Comparison of ENCODE assay signal across 8 cellular contexts in the genomic region with DNA sequence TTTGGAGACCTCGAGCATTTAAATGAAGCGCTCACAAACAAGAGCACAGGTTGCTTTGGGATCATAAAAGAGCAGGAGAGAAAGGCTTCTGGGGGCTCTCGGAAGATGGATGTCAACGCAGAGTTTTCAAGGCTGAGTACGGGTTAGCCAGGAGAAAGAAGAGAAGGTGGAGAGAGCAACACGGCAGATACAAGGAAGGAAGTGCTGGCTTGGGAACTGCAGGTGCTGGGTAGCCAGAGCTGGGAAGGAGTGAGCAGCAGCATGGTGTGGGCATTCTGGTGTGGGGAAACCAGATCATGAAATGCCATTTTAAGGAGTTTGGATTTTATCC. TPM values are rescaled to one million over a fixed set of nuclear protein-coding genes. Genes with fewer than 3 reads are reported as not detected.
DNase-seq lines count a peak whose midpoint lies in the region; ATAC-seq, FAIRE-seq and TF ChIP-seq lines count a peak whose summit lies in the region.

No MANE protein-coding gene starts in this region.

- intact Hi-C loops in CD4-positive, alpha-beta memory T cell (cut with micrococcal nuclease): loop anchor here (2.0 kb wide), 1 partner anchor 182 kb away; a partner anchor contains a TSS

- H2AFZ ChIP-seq in H1 (ENCODE audit: low read length): peak overlapping the region; percentile 84; the same call in 1 of the 2 replicates

- H4K20me1 ChIP-seq in H1 (replicated peaks in 1 of 2; ENCODE audit: control insufficient read depth in 1 of 2, insufficient read depth in 2 of 2, low read length in 2 of 2): peaks cover 0 to 6% of the 10 kb centered on the region in 2 experiments

- no peak overlapping the region for H2BK120ac ChIP-seq in H1 (replicated peaks; ENCODE audit: low read depth, low read length)

- TF ChIP-seq RAD21 in H1 (IDR thresholded peaks at IDR 0.05 in 1 of 2, conservative IDR thresholded peaks at IDR 0.05 in 1 of 2; ENCODE audit: low read depth in 2 of 2, low read length in 2 of 2): no peak

- no peak for TF ChIP-seq POLR2A in H1 (IDR thresholded peaks at IDR 0.05; ENCODE audit: control extremely low read depth in 1 of 2, low read depth in 2 of 2, low read length in 2 of 2)

- peaks cover 0 to 8% of the 10 kb centered on the region in 2 experiments; a peak in 2 of 4 replicates for H3K79me2 ChIP-seq in H1 (ENCODE audit: control insufficient read depth in 1 of 2, insufficient read depth in 2 of 2, low read length in 2 of 2)

- peak overlapping the region; percentile 87; the same call in 1 of the 2 replicates for H4K8ac ChIP-seq in H1 (ENCODE audit: extremely low read depth, insufficient read depth, low read length)

- peak overlapping the region; percentile 91 for H4K91ac ChIP-seq in H1 (replicated peaks; ENCODE audit: insufficient read length, low read length)

- no peaks in the 10 kb centered on the region for H3K27me3 Mint-ChIP-seq in CD4-positive, alpha-beta memory T cell
- H3K27me3 Mint-ChIP-seq in neural crest cell (ENCODE audit: low read depth): no peaks in the 10 kb centered on the region

- H3K4me3 Mint-ChIP-seq in CD4-positive, alpha-beta memory T cell: peak overlapping the region; percentile 84 to 99 (median 95)
- peak overlapping the region; percentile 90 for H3K4me3 Mint-ChIP-seq in neural crest cell

- H3K23ac ChIP-seq in H1 (ENCODE audit: insufficient read length): no peak overlapping the region

- H3K23me2 ChIP-seq in H1 (ENCODE audit: low read depth, low read length): peaks cover 11% of the 10 kb centered on the region

- no peaks in the 10 kb centered on the region for H3K27me3 ChIP-seq in CD4-positive, alpha-beta memory T cell (ENCODE audit: insufficient read depth, low read length)
- H3K27me3 ChIP-seq in H1 (replicated peaks in 1 of 4; ENCODE audit: control insufficient read depth in 3 of 4, extremely low read depth in 1 of 4, insufficient read depth in 3 of 4, low read length in 3 of 4): no peaks in the 10 kb centered on the region

- 3% methylated on average over 6 of the region's 6 CpGs; no CpG with 5 or more reads in 1 of the 2 experiments for WGBS in H1 (ENCODE audit: extremely low coverage in 1 of 2, insufficient coverage in 1 of 2, insufficient read length in 1 of 2, insufficient replicate concordance in 2 of 2, low coverage in 1 of 2, low lambda C conversion rate in 2 of 2, missing lambda C conversion rate in 1 of 2), 2 experiments

- no peak overlapping the region for H3K4ac ChIP-seq in H1 (replicated peaks; ENCODE audit: insufficient read length, low read depth, low read length)

- ATAC-seq in esophagus mucosa: no peak
- no peak for ATAC-seq in GM18498 (IDR thresholded peaks at IDR 0.05; ENCODE audit: unreplicated experiment)

- H3K4me3 ChIP-seq in CD4-positive, alpha-beta memory T cell (ENCODE audit: low read length in 2 of 2): peak overlapping the region; percentile 62 to 87
- H3K4me3 ChIP-seq in H1 (ENCODE audit: extremely low read depth in 1 of 4, insufficient read depth in 2 of 4, low read depth in 3 of 4, low read length in 4 of 4): peak overlapping the region; percentile 63 to 92 (median 88)

- H2BK15ac ChIP-seq in H1 (ENCODE audit: low read length): no peak overlapping the region

- FAIRE-seq in H1 (lab: Jason Lieb, UNC): no peak

- H3K36me3 Mint-ChIP-seq in CD4-positive, alpha-beta memory T cell: peaks cover 0 to 11% of the 10 kb centered on the region in 2 donors
- no peaks in the 10 kb centered on the region for H3K36me3 Mint-ChIP-seq in neural crest cell (ENCODE audit: low read depth)

- H3K9ac ChIP-seq in H1 (replicated peaks in 1 of 4; ENCODE audit: extremely low read depth in 1 of 4, low read depth in 3 of 4, low read length in 3 of 4): peak overlapping the region in 3 of 4 experiments; percentile 68 to 71 (median 70); a peak in 6 of 7 replicates

- H3K56ac ChIP-seq in H1 (replicated peaks; ENCODE audit: insufficient read length, low read depth, low read length): peak overlapping the region; percentile 13

- H3K9me3 Mint-ChIP-seq in CD4-positive, alpha-beta memory T cell: no peaks in the 10 kb centered on the region
- H3K9me3 Mint-ChIP-seq in neural crest cell: no peaks in the 10 kb centered on the region

- H3K4me1 ChIP-seq in CD4-positive, alpha-beta memory T cell (ENCODE audit: insufficient read depth, low read length): peaks cover 33% of the 10 kb centered on the region
- no peaks in the 10 kb centered on the region; a peak in 1 of 7 replicates for H3K4me1 ChIP-seq in H1 (replicated peaks in 1 of 4; ENCODE audit: control insufficient read depth in 3 of 4, insufficient read depth in 4 of 4, low read length in 3 of 4)

- H2BK20ac ChIP-seq in H1 (ENCODE audit: low read length): no peak overlapping the region

- 0 out of 2 replicates have a peak overlapping the region, but pooled peaks have one; percentile 23 for H2BK12ac ChIP-seq in H1 (ENCODE audit: low read depth, low read length)

- no peaks in the 10 kb centered on the region for H3K36me3 ChIP-seq in CD4-positive, alpha-beta memory T cell (ENCODE audit: insufficient read depth, low read length)
- H3K36me3 ChIP-seq in H1 (ENCODE audit: control insufficient read depth in 2 of 4, insufficient read depth in 4 of 4, low read length in 3 of 4): no peaks in the 10 kb centered on the region

- CTCF ChIA-PET in CD4-positive, alpha-beta memory T cell (lab: Charles Lee; ENCODE audit: partially characterized antibody): no interaction called here
- CTCF ChIA-PET in H1 (lab: Charles Lee; ENCODE audit: partially characterized antibody): interaction anchor here (0.7 kb wide), 1 partner anchor 10 kb away, joined by 3 read pairs; no protein-coding TSS in a partner anchor

- peak overlapping the region; percentile 73 for H2BK5ac ChIP-seq in H1 (ENCODE audit: low read depth, low read length)

- H2AK5ac ChIP-seq in H1 (ENCODE audit: low read depth, low read length): no peak overlapping the region

- TF ChIP-seq CTCF in H1 (IDR thresholded peaks at IDR 0.05; ENCODE audit: control extremely low read depth in 1 of 3, insufficient read depth in 1 of 3, low read depth in 1 of 3, low read length in 3 of 3) (no peak), neural crest cell (conservative IDR thresholded peaks at IDR 0.05) (no peak)

- POLR2A ChIA-PET in CD4-positive, alpha-beta memory T cell (lab: Charles Lee; ENCODE audit: partially characterized antibody): interaction anchor here (4.0 to 4.4 kb wide), 2 partner anchors 12 to 24 kb away, joined by 33 to 78 read pairs; a partner anchor contains a TSS
- POLR2A ChIA-PET in H1 (lab: Charles Lee; ENCODE audit: partially characterized antibody): interaction anchor here (1.4 kb wide), 1 partner anchor 54 kb away, joined by 3 read pairs; a partner anchor contains a TSS

- H3K9me3 ChIP-seq in CD4-positive, alpha-beta memory T cell (ENCODE audit: control insufficient read depth in 1 of 2, low read length in 2 of 2): no peaks in the 10 kb centered on the region
- no peaks in the 10 kb centered on the region for H3K9me3 ChIP-seq in H1 (ENCODE audit: insufficient read depth in 2 of 2, low read depth in 1 of 2, low read length in 1 of 2)

- H4K5ac ChIP-seq in H1 (ENCODE audit: insufficient read length, low read depth, low read length): peak overlapping the region; percentile 63

- H3K4me2 ChIP-seq in H1 (ENCODE audit: insufficient read depth in 1 of 2, low read depth in 2 of 2, low read length in 2 of 2): peak overlapping the region; percentile 95 to 99

- DNase-seq in CD4-positive, alpha-beta memory T cell: peak in 1 of 5 donors; percentile 15
- peak; percentile 72 for DNase-seq in NCI-H345 treated with DMSO at 0.1 percent for 48 hours (lab: John Stamatoyannopoulos, UW; ENCODE audit: unreplicated experiment)
- no peak for DNase-seq in H1 (ENCODE audit: low read depth in 1 of 2, low spot score in 2 of 2)
- DNase-seq in neural crest cell (ENCODE audit: low read depth, low spot score): no peak
- DNase-seq in COLO668 (lab: John Stamatoyannopoulos, UW; ENCODE audit: unreplicated experiment): no peak
- DNase-seq in stimulated activated CD8-positive, alpha-beta memory T cell treated with anti-CD3 and anti-CD28 coated beads, Interleukin-4, amount 100 ng/mL, for 48 hours: no peak

- TF ChIP-seq EP300 in H1 (IDR thresholded peaks at IDR 0.05; ENCODE audit: borderline replicate concordance in 1 of 2, low read depth in 2 of 2, low read length in 2 of 2): no peak

- no peaks in the 10 kb centered on the region for H3K79me1 ChIP-seq in H1 (ENCODE audit: low read depth, low read length)

- no peak overlapping the region for H3K14ac ChIP-seq in H1 (ENCODE audit: insufficient read length)

- H3K18ac ChIP-seq in H1 (ENCODE audit: extremely low read depth, low read length): no peak overlapping the region

- peak overlapping the region; percentile 86 to 98 (median 92) for H3K27ac Mint-ChIP-seq in CD4-positive, alpha-beta memory T cell
- H3K27ac Mint-ChIP-seq in neural crest cell (ENCODE audit: unreplicated experiment): peak overlapping the region; percentile 36

- H3K4me1 Mint-ChIP-seq in CD4-positive, alpha-beta memory T cell: peaks cover 21 to 47% (median 28%) of the 10 kb centered on the region in 4 donors
- peaks cover 24% of the 10 kb centered on the region for H3K4me1 Mint-ChIP-seq in neural crest cell

- H3K27ac ChIP-seq in CD4-positive, alpha-beta memory T cell (ENCODE audit: low read depth, low read length): peak overlapping the region; percentile 75
- peak overlapping the region; percentile 39; the same call in 1 of the 2 replicates for H3K27ac ChIP-seq in H1 (ENCODE audit: low read depth, low read length)

RNA-seq across cellular contexts. Expression of a gene that starts 0.6 kb away (rescaled TPM):
- total RNA-seq in CD4-positive, alpha-beta memory T cell: 10 to 100 TPM; 64.0 to 69.6 TPM
- 10 to 100 TPM; 13.2 to 26.5 TPM for polyA plus RNA-seq in CD4-positive, alpha-beta memory T cell
- 18.2 and 21.9 TPM in 2 replicates for total RNA-seq in H1 (2021; fragmentation: NEBNext Ultra II Directional; extraction: Animal tissue kit (Norgen Biotek cat#: 25700))
- 9.3 and 11.9 TPM in 2 replicates for polyA plus RNA-seq in H1 (2011; rRNA removed)
- 8.9 TPM for polyA plus RNA-seq in H1 (2011; cell fraction: cytosol; rRNA removed)
- 21.4 TPM for polyA plus RNA-seq in H1 (2011; cell fraction: nucleus; rRNA removed)
- 9.6 to 11.8 TPM (median 10.5 TPM) in 4 replicates for polyA plus RNA-seq in H1 (2012, experiment 1 of 2)
- 5.3 TPM for polyA plus RNA-seq in H1 (2012, experiment 2 of 2)
- 11.9 TPM for polyA plus RNA-seq in H1 (2013, experiment 1 of 2)
- polyA plus RNA-seq in H1 (2013, experiment 2 of 2): 11.6 TPM
- 21.2 and 25.5 TPM in 2 replicates for polyA minus RNA-seq in H1 (2011; rRNA and poly(A)+ RNA removed)
- 11.8 TPM for polyA minus RNA-seq in H1 (2011; cell fraction: cytosol; rRNA and poly(A)+ RNA removed)
- 20.8 TPM for polyA minus RNA-seq in H1 (2011; cell fraction: nucleus; rRNA and poly(A)+ RNA removed)
- total RNA-seq in neural crest cell (30.2 and 31.7 TPM in 2 replicates), esophagus mucosa (18.0 TPM)

RNA-seq across cellular contexts. Expression of a gene that starts 12.4 kb away (rescaled TPM):
- 10 to 100 TPM; 60.0 to 60.2 TPM for total RNA-seq in CD4-positive, alpha-beta memory T cell
- polyA plus RNA-seq in CD4-positive, alpha-beta memory T cell: 100 to 1,000 TPM in 1 of 2 donors, 10 to 100 TPM in 1; 98.6 to 120 TPM
- 24.4 and 24.7 TPM in 2 replicates for total RNA-seq in H1 (2021; fragmentation: NEBNext Ultra II Directional; extraction: Animal tissue kit (Norgen Biotek cat#: 25700))
- polyA plus RNA-seq in H1 (2011; rRNA removed): 3.1 and 3.3 TPM in 2 replicates
- 4.1 TPM for polyA plus RNA-seq in H1 (2011; cell fraction: cytosol; rRNA removed)
- 1.8 TPM for polyA plus RNA-seq in H1 (2011; cell fraction: nucleus; rRNA removed)
- 8.1 to 12.4 TPM (median 10.5 TPM) in 4 replicates for polyA plus RNA-seq in H1 (2012, experiment 1 of 2)
- 0.67 TPM for polyA plus RNA-seq in H1 (2012, experiment 2 of 2)
- polyA plus RNA-seq in H1 (2013, experiment 1 of 2): 17.3 TPM
- polyA plus RNA-seq in H1 (2013, experiment 2 of 2): 17.4 TPM
- 4.8 and 10.3 TPM in 2 replicates for polyA minus RNA-seq in H1 (2011; rRNA and poly(A)+ RNA removed)
- polyA minus RNA-seq in H1 (2011; cell fraction: cytosol; rRNA and poly(A)+ RNA removed): 9.0 TPM
- 5.0 TPM for polyA minus RNA-seq in H1 (2011; cell fraction: nucleus; rRNA and poly(A)+ RNA removed)
- 50.0 and 52.5 TPM in 2 replicates for total RNA-seq in neural crest cell
- total RNA-seq in esophagus mucosa: 41.4 TPM

RNA-seq across cellular contexts. Expression of a gene that starts 53.8 kb away (rescaled TPM):
- 10 to 100 TPM; 76.0 to 87.7 TPM for total RNA-seq in CD4-positive, alpha-beta memory T cell
- 10 to 100 TPM in 1 of 2 donors, 1 to 10 TPM in 1; 7.4 to 21.5 TPM for polyA plus RNA-seq in CD4-positive, alpha-beta memory T cell
- 48.2 and 66.0 TPM in 2 replicates for total RNA-seq in H1 (2021; fragmentation: NEBNext Ultra II Directional; extraction: Animal tissue kit (Norgen Biotek cat#: 25700))
- polyA plus RNA-seq in H1 (2011; rRNA removed): 58.4 and 81.0 TPM in 2 replicates
- polyA plus RNA-seq in H1 (2011; cell fraction: cytosol; rRNA removed): 85.5 TPM
- 129 TPM for polyA plus RNA-seq in H1 (2011; cell fraction: nucleus; rRNA removed)
- 25.9 to 43.4 TPM (median 32.7 TPM) in 4 replicates for polyA plus RNA-seq in H1 (2012, experiment 1 of 2)
- 16.8 TPM for polyA plus RNA-seq in H1 (2012, experiment 2 of 2)
- polyA plus RNA-seq in H1 (2013, experiment 1 of 2): 26.5 TPM
- polyA plus RNA-seq in H1 (2013, experiment 2 of 2): 30.8 TPM
- polyA minus RNA-seq in H1 (2011; rRNA and poly(A)+ RNA removed): 215 and 248 TPM in 2 replicates
- 56.8 TPM for polyA minus RNA-seq in H1 (2011; cell fraction: cytosol; rRNA and poly(A)+ RNA removed)
- polyA minus RNA-seq in H1 (2011; cell fraction: nucleus; rRNA and poly(A)+ RNA removed): 82.6 TPM
- total RNA-seq in neural crest cell (69.0 and 69.8 TPM in 2 replicates), esophagus mucosa (20.8 TPM)
